In the genomic region with DNA sequence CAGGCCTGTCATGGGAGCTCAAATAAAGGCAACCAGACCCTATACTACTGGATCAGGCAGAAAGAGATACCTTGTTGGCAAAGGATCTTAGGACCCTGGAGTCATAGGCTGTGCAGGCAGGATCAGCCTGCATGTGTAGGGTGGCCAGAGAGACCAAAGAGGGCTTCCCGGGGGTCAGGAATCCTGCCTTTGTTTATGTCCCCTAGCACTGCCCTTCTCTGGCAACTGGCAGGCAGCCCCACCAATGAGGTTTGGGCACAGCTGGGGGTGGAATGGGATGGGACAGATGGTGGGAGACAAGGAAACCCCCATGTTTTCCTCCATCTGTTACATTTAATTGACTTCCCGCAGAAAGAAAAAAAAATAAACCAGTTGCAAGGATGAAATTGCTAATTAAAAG, we compare ENCODE assay signal across 14 cellular contexts. TPM values are rescaled to one million over a fixed set of nuclear protein-coding genes. Genes with fewer than 3 reads are reported as not detected.
DNase-seq lines count a peak whose midpoint lies in the region; ATAC-seq and TF ChIP-seq lines count a peak whose summit lies in the region.
"Had no signal": no experiment of that assay in that cellular context is flagged by ENCODE, and none has a peak within 500 bp of the region (broad histone marks: within the 10 kb centered on the region; RNA-seq: fewer than 3 reads in every experiment).

No MANE protein-coding gene starts in this region.

- peaks cover 4% of the 10 kb centered on the region; the same call in 1 of the 2 replicates for H3K27me3 Mint-ChIP-seq in WTC11 (ENCODE audit: low read depth)

- no peaks in the 10 kb centered on the region for H4K20me1 ChIP-seq in osteoblast (ENCODE audit: insufficient read depth, low read length)

- no peaks in the 10 kb centered on the region for H3K9me3 ChIP-seq in osteoblast (ENCODE audit: low read depth, low read length)
- H3K9me3 ChIP-seq: SJCRH30 had no signal

- ATAC-seq in WTC11 (peak; percentile 60), HG03039 (IDR thresholded peaks at IDR 0.05; ENCODE audit: unreplicated experiment) (no peak)
- ATAC-seq in stimulated activated effector memory CD8-positive, alpha-beta T cell treated with anti-CD3 and anti-CD28 coated beads, Interleukin-12 subunit alpha, Interleukin-12 subunit beta, amount 100 ng/mL, for 72 hours = no peak
- ATAC-seq: GM12878 had no signal

- CTCF ChIA-PET in WTC11 (lab: Charles Lee) = interaction anchor here (1.0 to 1.3 kb wide), 3 partner anchors 17 to 46 kb away, joined by 3 to 4 read pairs (median 4); no protein-coding TSS in a partner anchor

- no peak overlapping the region for H3K4me3 Mint-ChIP-seq in WTC11
- H3K4me3 Mint-ChIP-seq in stimulated activated effector memory CD8-positive, alpha-beta T cell treated with anti-CD3 and anti-CD28 coated beads, Interleukin-12 subunit alpha, Interleukin-12 subunit beta, amount 100 ng/mL, for 72 hours = no peak overlapping the region

- H2AFZ ChIP-seq in osteoblast (ENCODE audit: low read length) = no peak overlapping the region

- no peaks in the 10 kb centered on the region for H3K79me2 ChIP-seq in osteoblast (ENCODE audit: insufficient read depth, low read length)

- POLR2A ChIA-PET in WTC11 (lab: Charles Lee) = no interaction called here

- no peaks in the 10 kb centered on the region for H3K4me1 ChIP-seq in osteoblast (ENCODE audit: insufficient read depth, low read length)
- H3K4me1 ChIP-seq: SJCRH30 had no signal

- TF ChIP-seq CTCF in WTC11 (IDR thresholded peaks at IDR 0.05) = no peak
- no peak for TF ChIP-seq CTCF in osteoblast (IDR thresholded peaks at IDR 0.05; ENCODE audit: extremely low read depth, low read depth, low read length)

- H3K27ac ChIP-seq in osteoblast (ENCODE audit: low read depth, low read length) = no peak overlapping the region
- H3K27ac ChIP-seq: HL-60, SJCRH30 had no signal

- DNase-seq in NCI-H2081 (lab: John Stamatoyannopoulos, UW) (peak; percentile 3 to 8), NCI-H2081 treated with DMSO at 0.1 percent for 48 hours (lab: John Stamatoyannopoulos, UW) (no peak), NCI-H2171 (lab: John Stamatoyannopoulos, UW) (peak; percentile 93), WTC11 (ENCODE audit: low spot score) (no peak), osteoblast (ENCODE audit: insufficient read length, low spot score, missing footprints) (peak; percentile 72), cerebellar nuclear complex (lab: John Stamatoyannopoulos, UW) (no peak)
- no peak for DNase-seq in stimulated activated effector memory CD8-positive, alpha-beta T cell treated with anti-CD3 and anti-CD28 coated beads, Interleukin-12 subunit alpha, Interleukin-12 subunit beta, amount 100 ng/mL, for 72 hours (ENCODE audit: low spot score in 2 of 2)
- DNase-seq: NK-92 treated with Interleukin-12 subunit alpha and Interleukin-12 subunit beta, amount 100 ng/mL, for 24 hours; OCI-M1; SJCRH30; SW 1271 had no signal

- H3K36me3 Mint-ChIP-seq in WTC11 = no peaks in the 10 kb centered on the region
- no peaks in the 10 kb centered on the region for H3K36me3 Mint-ChIP-seq in stimulated activated effector memory CD8-positive, alpha-beta T cell treated with anti-CD3 and anti-CD28 coated beads, Interleukin-12 subunit alpha, Interleukin-12 subunit beta, amount 100 ng/mL, for 72 hours

- H3K27me3 ChIP-seq in osteoblast (ENCODE audit: insufficient read depth, low read length) = peaks cover 24% of the 10 kb centered on the region

- H3K4me3 ChIP-seq in osteoblast (ENCODE audit: insufficient read depth, low read length) = no peak overlapping the region
- H3K4me3 ChIP-seq: GM12878, SJCRH30 had no signal

- H3K9me3 Mint-ChIP-seq in WTC11 = no peaks in the 10 kb centered on the region
- H3K9me3 Mint-ChIP-seq in stimulated activated effector memory CD8-positive, alpha-beta T cell treated with anti-CD3 and anti-CD28 coated beads, Interleukin-12 subunit alpha, Interleukin-12 subunit beta, amount 100 ng/mL, for 72 hours = no peaks in the 10 kb centered on the region

- H3K36me3 ChIP-seq in osteoblast (ENCODE audit: insufficient read depth, low read length) = no peaks in the 10 kb centered on the region
- H3K36me3 ChIP-seq: SJCRH30 had no signal

- H3K27ac Mint-ChIP-seq in WTC11 = no peak overlapping the region
- no peak overlapping the region for H3K27ac Mint-ChIP-seq in stimulated activated effector memory CD8-positive, alpha-beta T cell treated with anti-CD3 and anti-CD28 coated beads, Interleukin-12 subunit alpha, Interleukin-12 subunit beta, amount 100 ng/mL, for 72 hours

- H3K4me1 Mint-ChIP-seq in WTC11 = no peaks in the 10 kb centered on the region
- H3K4me1 Mint-ChIP-seq in stimulated activated effector memory CD8-positive, alpha-beta T cell treated with anti-CD3 and anti-CD28 coated beads, Interleukin-12 subunit alpha, Interleukin-12 subunit beta, amount 100 ng/mL, for 72 hours = no peaks in the 10 kb centered on the region

- H3K4me2 ChIP-seq in osteoblast (ENCODE audit: insufficient read depth, low read length) = no peak overlapping the region

TF ChIP-seq in WTC11, 78 proteins besides CTCF, POLR2A, EP300 and RAD21:
- TF ChIP-seq ZNF423 (CRISPR knock-in tag; IDR thresholded peaks at IDR 0.05) (no peak), TEAD4 (CRISPR knock-in tag; IDR thresholded peaks at IDR 0.05) (no peak)
- TF ChIP-seq, protein P1, sequence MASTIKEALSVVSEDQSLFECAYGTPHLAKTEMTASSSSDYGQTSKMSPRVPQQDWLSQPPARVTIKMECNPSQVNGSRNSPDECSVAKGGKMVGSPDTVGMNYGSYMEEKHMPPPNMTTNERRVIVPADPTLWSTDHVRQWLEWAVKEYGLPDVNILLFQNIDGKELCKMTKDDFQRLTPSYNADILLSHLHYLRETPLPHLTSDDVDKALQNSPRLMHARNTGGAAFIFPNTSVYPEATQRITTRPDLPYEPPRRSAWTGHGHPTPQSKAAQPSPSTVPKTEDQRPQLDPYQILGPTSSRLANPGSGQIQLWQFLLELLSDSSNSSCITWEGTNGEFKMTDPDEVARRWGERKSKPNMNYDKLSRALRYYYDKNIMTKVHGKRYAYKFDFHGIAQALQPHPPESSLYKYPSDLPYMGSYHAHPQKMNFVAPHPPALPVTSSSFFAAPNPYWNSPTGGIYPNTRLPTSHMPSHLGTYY (CRISPR knock-in tag; IDR thresholded peaks at IDR 0.05) = no peak
- TF ChIP-seq, protein P2, sequence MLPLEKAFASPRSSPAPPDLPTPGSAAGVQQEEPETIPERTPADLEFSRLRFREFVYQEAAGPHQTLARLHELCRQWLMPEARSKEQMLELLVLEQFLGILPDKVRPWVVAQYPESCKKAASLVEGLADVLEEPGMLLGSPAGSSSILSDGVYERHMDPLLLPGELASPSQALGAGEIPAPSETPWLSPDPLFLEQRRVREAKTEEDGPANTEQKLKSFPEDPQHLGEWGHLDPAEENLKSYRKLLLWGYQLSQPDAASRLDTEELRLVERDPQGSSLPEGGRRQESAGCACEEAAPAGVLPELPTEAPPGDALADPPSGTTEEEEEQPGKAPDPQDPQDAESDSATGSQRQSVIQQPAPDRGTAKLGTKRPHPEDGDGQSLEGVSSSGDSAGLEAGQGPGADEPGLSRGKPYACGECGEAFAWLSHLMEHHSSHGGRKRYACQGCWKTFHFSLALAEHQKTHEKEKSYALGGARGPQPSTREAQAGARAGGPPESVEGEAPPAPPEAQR (CRISPR knock-in tag; IDR thresholded peaks at IDR 0.05) = no peak

RNA-seq across cellular contexts. Expression of a gene that starts 27.5 kb away (rescaled TPM):
- 12.9 to 15.3 TPM (median 14.8 TPM) in 3 replicates for total RNA-seq in WTC11 (2021)
- 2.5 and 3.5 TPM in 2 replicates for total RNA-seq in osteoblast

RNA-seq across cellular contexts. Expression of a gene that starts 55.9 kb away (rescaled TPM):
- total RNA-seq in WTC11 (2021) (16.5 to 20.5 TPM (median 16.5 TPM) in 3 replicates), osteoblast (12.4 and 14.5 TPM in 2 replicates)

Comparison
In these comparisons a context has a peak if more than half of its experiments do, and no peak if none do; other contexts are left out.
1. DNase-seq: peak in NCI-H2081 (2 of 2), NCI-H2171 (single experiment) and osteoblast (single experiment); none in NCI-H2081 treated with DMSO at 0.1 percent for 48 hours (single experiment), WTC11 (single experiment), cerebellar nuclear complex (0 of 2) and stimulated activated effector memory CD8-positive, alpha-beta T cell treated with anti-CD3 and anti-CD28 coated beads, Interleukin-12 subunit alpha, Interleukin-12 subunit beta, amount 100 ng/mL, for 72 hours (0 of 2).